In genomic region chr11:47161134-47161854, GRCh38 we compare ENCODE assay signal across 8 cellular contexts. TPM values are rescaled to one million over a fixed set of nuclear protein-coding genes. Genes with fewer than 3 reads are reported as not detected.
A peak's percentile ranks its signal among the peaks of the same experiment; 100 is the strongest.
DNase-seq lines count a peak whose midpoint lies in the region; ATAC-seq lines count a peak whose summit lies in the region.

No MANE protein-coding gene starts in this region.

- DNase-seq in EH (ENCODE audit: low read depth) (peak; percentile 77), NCI-H345 (lab: John Stamatoyannopoulos, UW) (peak; percentile 50), ecto neural progenitor cell (ENCODE audit: low spot score) (peak; percentile 82), lung microvascular endothelial cell (ENCODE audit: low read depth in 2 of 2) (peak; percentile 73 to 80), NCI-H1048 (lab: John Stamatoyannopoulos, UW) (no peak)
- peak; percentile 65 for DNase-seq in activated CD4-positive, alpha-beta T cell treated with anti-CD3 and anti-CD28 coated beads, Interleukin-2, amount 10 ng/mL, durations not matched to agents 7 days and 5 days

- H3K27me3 Mint-ChIP-seq in activated CD4-positive, alpha-beta T cell treated with anti-CD3 and anti-CD28 coated beads, Interleukin-2, amount 10 ng/mL, durations not matched to agents 7 days and 5 days = no peaks in the 10 kb centered on the region
- H3K27me3 Mint-ChIP-seq in stimulated activated memory B cell treated with anti-CD40 and anti-IgM and Interleukin-4, amounts not matched to agents 10 μg/mL and 1 μg/mL and 100 μg/mL, for 72 hours = no peaks in the 10 kb centered on the region

- H3K9me3 Mint-ChIP-seq in activated CD4-positive, alpha-beta T cell treated with anti-CD3 and anti-CD28 coated beads, Interleukin-2, amount 10 ng/mL, durations not matched to agents 7 days and 5 days = no peaks in the 10 kb centered on the region
- H3K9me3 Mint-ChIP-seq in stimulated activated memory B cell treated with anti-CD40 and anti-IgM and Interleukin-4, amounts not matched to agents 10 μg/mL and 1 μg/mL and 100 μg/mL, for 72 hours = no peaks in the 10 kb centered on the region

- POLR2A ChIA-PET in activated CD4-positive, alpha-beta T cell treated with anti-CD3 and anti-CD28 coated beads, Interleukin-2, amount 10 ng/mL, durations not matched to agents 7 days and 5 days (lab: Charles Lee) = no interaction called here

- H3K4me1 Mint-ChIP-seq in activated CD4-positive, alpha-beta T cell treated with anti-CD3 and anti-CD28 coated beads, Interleukin-2, amount 10 ng/mL, durations not matched to agents 7 days and 5 days = peaks cover 3% of the 10 kb centered on the region
- H3K4me1 Mint-ChIP-seq in stimulated activated memory B cell treated with anti-CD40 and anti-IgM and Interleukin-4, amounts not matched to agents 10 μg/mL and 1 μg/mL and 100 μg/mL, for 72 hours = peaks cover 7% of the 10 kb centered on the region

- peaks cover 7% of the 10 kb centered on the region for H3K36me3 Mint-ChIP-seq in activated CD4-positive, alpha-beta T cell treated with anti-CD3 and anti-CD28 coated beads, Interleukin-2, amount 10 ng/mL, durations not matched to agents 7 days and 5 days (ENCODE audit: low read depth)
- H3K36me3 Mint-ChIP-seq in stimulated activated memory B cell treated with anti-CD40 and anti-IgM and Interleukin-4, amounts not matched to agents 10 μg/mL and 1 μg/mL and 100 μg/mL, for 72 hours = peaks cover 34% of the 10 kb centered on the region

- H3K27ac Mint-ChIP-seq in activated CD4-positive, alpha-beta T cell treated with anti-CD3 and anti-CD28 coated beads, Interleukin-2, amount 10 ng/mL, durations not matched to agents 7 days and 5 days = no peak overlapping the region
- H3K27ac Mint-ChIP-seq in stimulated activated memory B cell treated with anti-CD40 and anti-IgM and Interleukin-4, amounts not matched to agents 10 μg/mL and 1 μg/mL and 100 μg/mL, for 72 hours = no peak overlapping the region

- CTCF ChIA-PET in activated CD4-positive, alpha-beta T cell treated with anti-CD3 and anti-CD28 coated beads, Interleukin-2, amount 10 ng/mL, durations not matched to agents 7 days and 5 days (lab: Charles Lee) = interaction anchor here (0.6 to 2.4 kb wide), 4 partner anchors 16 to 287 kb away, joined by 3 to 9 read pairs (median 3); no protein-coding TSS in a partner anchor

- H3K4me3 Mint-ChIP-seq in activated CD4-positive, alpha-beta T cell treated with anti-CD3 and anti-CD28 coated beads, Interleukin-2, amount 10 ng/mL, durations not matched to agents 7 days and 5 days = no peak overlapping the region
- H3K4me3 Mint-ChIP-seq in stimulated activated memory B cell treated with anti-CD40 and anti-IgM and Interleukin-4, amounts not matched to agents 10 μg/mL and 1 μg/mL and 100 μg/mL, for 72 hours = no peak overlapping the region

- ATAC-seq in HG02852 (IDR thresholded peaks at IDR 0.05; ENCODE audit: unreplicated experiment) = peak; percentile 58
- ATAC-seq in stimulated activated memory B cell treated with anti-CD40 and anti-IgM and Interleukin-4, amounts not matched to agents 10 μg/mL and 1 μg/mL and 100 μg/mL, for 72 hours = peak; percentile 83

RNA-seq across cellular contexts. Expression of gene ARFGAP2, which starts 15.4 kb away (rescaled TPM):
- total RNA-seq in activated CD4-positive, alpha-beta T cell treated with anti-CD3 and anti-CD28 coated beads, Interleukin-2, amount 10 ng/mL, durations not matched to agents 7 days and 5 days = 100 to 1,000 TPM in 1 of 2 experiments, 10 to 100 TPM in 1; 88.1 to 103 TPM
- total RNA-seq in lung microvascular endothelial cell = 57.5 and 69.8 TPM in 2 replicates

RNA-seq across cellular contexts. Expression of gene PACSIN3, which starts 24.9 kb away (rescaled TPM):
- 1 to 10 TPM; 1.8 to 2.2 TPM for total RNA-seq in activated CD4-positive, alpha-beta T cell treated with anti-CD3 and anti-CD28 coated beads, Interleukin-2, amount 10 ng/mL, durations not matched to agents 7 days and 5 days
- 12.9 and 17.9 TPM in 2 replicates for total RNA-seq in lung microvascular endothelial cell

RNA-seq across cellular contexts. Expression of gene DDB2, which starts 53.5 kb away (rescaled TPM):
- 100 to 1,000 TPM; 156 to 166 TPM for total RNA-seq in activated CD4-positive, alpha-beta T cell treated with anti-CD3 and anti-CD28 coated beads, Interleukin-2, amount 10 ng/mL, durations not matched to agents 7 days and 5 days
- 23.2 and 53.8 TPM in 2 replicates for total RNA-seq in lung microvascular endothelial cell
